Comparison of ENCODE assay signal across 16 cellular contexts in genomic region chrX:10074241-10074941, GRCh38.
"Had no signal": no experiment of that assay in that cellular context is flagged by ENCODE, and none has a peak within 500 bp of the region (broad histone marks: within the 10 kb centered on the region; RNA-seq: fewer than 3 reads in every experiment).

No MANE protein-coding gene starts in this region.

- H3K4me3 ChIP-seq: heart right ventricle, spleen had no signal

- H3K79me2 ChIP-seq: parathyroid adenoma had no signal

- H3K9ac ChIP-seq: parathyroid adenoma had no signal

- H2AFZ ChIP-seq: parathyroid adenoma had no signal

- H3K9me3 ChIP-seq: heart right ventricle, spleen had no signal

- H3K27me3 ChIP-seq: heart right ventricle, spleen had no signal

- H3K27ac ChIP-seq: heart right ventricle, parathyroid adenoma, spleen, WERI-Rb-1 had no signal

- ATAC-seq: activated CD4-positive, alpha-beta T cell treated with anti-CD3 and anti-CD28 coated beads for 36 hours; effector memory CD8-positive, alpha-beta T cell; heart right ventricle; stimulated activated memory B cell treated with anti-CD40 and anti-IgM and Interleukin-4, amounts not matched to agents 10 μg/mL and 1 μg/mL and 100 μg/mL, for 72 hours had no signal

- DNase-seq: activated CD4-positive, alpha-beta memory T cell treated with anti-CD3 and anti-CD28 coated beads for 36 hours; activated CD4-positive, alpha-beta T cell treated with anti-CD3 and anti-CD28 coated beads for 36 hours; activated naive CD4-positive, alpha-beta T cell treated with Interleukin-2 at 50 U/mL for 16 hours; activated naive CD8-positive, alpha-beta T cell treated with anti-CD3 and anti-CD28 coated beads, Interleukin-2, amount 10 ng/mL, durations not matched to agents 7 days and 5 days; activated T-cell treated with anti-CD3 and anti-CD28 coated beads, Interleukin-2, amount 50 U/mL, for 24 hours; amygdala; dermis blood vessel endothelial cell; effector memory CD8-positive, alpha-beta T cell; heart right ventricle; spleen; stimulated activated CD4-positive, alpha-beta T cell treated with anti-CD3 and anti-CD28 coated beads, Interleukin-4, amount 100 ng/mL, for 4 hours; SW 1271; T-helper 2 cell; WERI-Rb-1 had no signal

- H3K36me3 ChIP-seq: WERI-Rb-1 had no signal
